Comparison of ENCODE assay signal across 1 cellular context in the genomic region with DNA sequence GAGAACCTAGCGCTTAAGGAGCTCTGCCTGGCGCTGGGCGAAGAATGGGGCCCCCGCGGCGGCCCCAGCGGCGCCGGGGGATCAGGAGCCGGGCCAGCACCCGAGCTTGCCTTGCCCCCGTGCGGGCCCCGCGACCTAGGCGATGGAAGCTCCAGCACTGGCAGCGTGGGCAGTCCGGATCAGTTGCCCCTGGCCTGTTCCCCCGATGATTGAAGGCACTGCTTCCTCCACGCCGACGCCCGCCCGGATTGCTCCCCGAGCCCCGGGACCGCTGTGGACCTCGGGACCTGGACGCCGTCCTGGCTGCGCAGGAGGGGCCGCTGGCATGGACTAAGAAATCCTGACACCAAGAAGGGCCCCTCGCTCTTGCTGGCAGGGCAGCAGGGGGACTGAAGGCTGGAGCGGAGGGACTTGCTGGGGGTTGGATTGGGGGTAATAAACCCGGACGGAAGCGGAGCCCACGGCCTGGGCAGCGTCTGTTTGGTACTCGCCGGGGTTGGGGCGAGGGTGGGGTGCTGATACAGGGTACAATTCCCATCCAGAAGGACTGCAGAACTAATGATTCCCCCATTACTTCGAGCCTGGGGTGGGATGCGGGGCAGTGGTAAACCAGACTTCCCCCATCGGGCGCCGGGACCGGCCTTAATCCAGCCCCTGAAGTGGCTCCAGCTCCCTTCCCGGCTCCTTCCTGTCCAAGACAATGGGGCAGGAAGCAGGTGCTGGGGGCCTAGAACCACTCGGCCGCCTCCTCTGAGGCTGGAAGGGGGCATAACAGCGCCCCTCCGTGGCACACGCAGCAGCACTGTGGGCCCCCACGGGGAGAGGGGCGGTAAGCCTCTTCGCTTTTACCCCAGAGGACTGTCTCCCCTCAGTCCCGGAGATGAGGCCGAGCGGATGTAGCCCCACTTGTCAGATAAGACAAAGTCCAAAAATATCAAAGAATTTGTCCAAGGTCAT.
TF ChIP-seq lines count a peak whose summit lies in the region.

No MANE protein-coding gene starts in this region.

TF ChIP-seq in HepG2, 621 proteins besides CTCF, POLR2A, EP300 and RAD21 (continued from another document and continues in another):
- no peak for TF ChIP-seq GZF1 (CRISPR knock-in tag; IDR thresholded peaks at IDR 0.05)
- TF ChIP-seq ZNF367 (CRISPR knock-in tag; IDR thresholded peaks at IDR 0.05; ENCODE audit: borderline replicate concordance): no peak
- TF ChIP-seq NCOR1 (IDR thresholded peaks at IDR 0.05; ENCODE audit: borderline replicate concordance, low read length): no peak
- TF ChIP-seq JUN (CRISPR knock-in tag; IDR thresholded peaks at IDR 0.05): no peak
- TF ChIP-seq HOXD1 (CRISPR knock-in tag; IDR thresholded peaks at IDR 0.05): no peak; the same call in 1 of the 2 replicates
- TF ChIP-seq ZNF256 (CRISPR knock-in tag; conservative IDR thresholded peaks at IDR 0.05): no peak
- TF ChIP-seq NBN (conservative IDR thresholded peaks at IDR 0.05): no peak
- no peak for TF ChIP-seq RELA (CRISPR knock-in tag; IDR thresholded peaks at IDR 0.05)
- no peak for TF ChIP-seq ZNF383 (CRISPR knock-in tag; IDR thresholded peaks at IDR 0.05; ENCODE audit: borderline replicate concordance)
- TF ChIP-seq, protein P1, sequence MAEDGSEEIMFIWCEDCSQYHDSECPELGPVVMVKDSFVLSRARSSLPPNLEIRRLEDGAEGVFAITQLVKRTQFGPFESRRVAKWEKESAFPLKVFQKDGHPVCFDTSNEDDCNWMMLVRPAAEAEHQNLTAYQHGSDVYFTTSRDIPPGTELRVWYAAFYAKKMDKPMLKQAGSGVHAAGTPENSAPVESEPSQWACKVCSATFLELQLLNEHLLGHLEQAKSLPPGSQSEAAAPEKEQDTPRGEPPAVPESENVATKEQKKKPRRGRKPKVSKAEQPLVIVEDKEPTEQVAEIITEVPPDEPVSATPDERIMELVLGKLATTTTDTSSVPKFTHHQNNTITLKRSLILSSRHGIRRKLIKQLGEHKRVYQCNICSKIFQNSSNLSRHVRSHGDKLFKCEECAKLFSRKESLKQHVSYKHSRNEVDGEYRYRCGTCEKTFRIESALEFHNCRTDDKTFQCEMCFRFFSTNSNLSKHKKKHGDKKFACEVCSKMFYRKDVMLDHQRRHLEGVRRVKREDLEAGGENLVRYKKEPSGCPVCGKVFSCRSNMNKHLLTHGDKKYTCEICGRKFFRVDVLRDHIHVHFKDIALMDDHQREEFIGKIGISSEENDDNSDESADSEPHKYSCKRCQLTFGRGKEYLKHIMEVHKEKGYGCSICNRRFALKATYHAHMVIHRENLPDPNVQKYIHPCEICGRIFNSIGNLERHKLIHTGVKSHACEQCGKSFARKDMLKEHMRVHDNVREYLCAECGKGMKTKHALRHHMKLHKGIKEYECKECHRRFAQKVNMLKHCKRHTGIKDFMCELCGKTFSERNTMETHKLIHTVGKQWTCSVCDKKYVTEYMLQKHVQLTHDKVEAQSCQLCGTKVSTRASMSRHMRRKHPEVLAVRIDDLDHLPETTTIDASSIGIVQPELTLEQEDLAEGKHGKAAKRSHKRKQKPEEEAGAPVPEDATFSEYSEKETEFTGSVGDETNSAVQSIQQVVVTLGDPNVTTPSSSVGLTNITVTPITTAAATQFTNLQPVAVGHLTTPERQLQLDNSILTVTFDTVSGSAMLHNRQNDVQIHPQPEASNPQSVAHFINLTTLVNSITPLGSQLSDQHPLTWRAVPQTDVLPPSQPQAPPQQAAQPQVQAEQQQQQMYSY (CRISPR knock-in tag; IDR thresholded peaks at IDR 0.05): no peak
- no peak for TF ChIP-seq SP140L (CRISPR knock-in tag; IDR thresholded peaks at IDR 0.05; ENCODE audit: borderline replicate concordance)
- no peak for TF ChIP-seq ZNF567 (CRISPR knock-in tag; IDR thresholded peaks at IDR 0.05; ENCODE audit: borderline replicate concordance)
- TF ChIP-seq, protein P2, sequence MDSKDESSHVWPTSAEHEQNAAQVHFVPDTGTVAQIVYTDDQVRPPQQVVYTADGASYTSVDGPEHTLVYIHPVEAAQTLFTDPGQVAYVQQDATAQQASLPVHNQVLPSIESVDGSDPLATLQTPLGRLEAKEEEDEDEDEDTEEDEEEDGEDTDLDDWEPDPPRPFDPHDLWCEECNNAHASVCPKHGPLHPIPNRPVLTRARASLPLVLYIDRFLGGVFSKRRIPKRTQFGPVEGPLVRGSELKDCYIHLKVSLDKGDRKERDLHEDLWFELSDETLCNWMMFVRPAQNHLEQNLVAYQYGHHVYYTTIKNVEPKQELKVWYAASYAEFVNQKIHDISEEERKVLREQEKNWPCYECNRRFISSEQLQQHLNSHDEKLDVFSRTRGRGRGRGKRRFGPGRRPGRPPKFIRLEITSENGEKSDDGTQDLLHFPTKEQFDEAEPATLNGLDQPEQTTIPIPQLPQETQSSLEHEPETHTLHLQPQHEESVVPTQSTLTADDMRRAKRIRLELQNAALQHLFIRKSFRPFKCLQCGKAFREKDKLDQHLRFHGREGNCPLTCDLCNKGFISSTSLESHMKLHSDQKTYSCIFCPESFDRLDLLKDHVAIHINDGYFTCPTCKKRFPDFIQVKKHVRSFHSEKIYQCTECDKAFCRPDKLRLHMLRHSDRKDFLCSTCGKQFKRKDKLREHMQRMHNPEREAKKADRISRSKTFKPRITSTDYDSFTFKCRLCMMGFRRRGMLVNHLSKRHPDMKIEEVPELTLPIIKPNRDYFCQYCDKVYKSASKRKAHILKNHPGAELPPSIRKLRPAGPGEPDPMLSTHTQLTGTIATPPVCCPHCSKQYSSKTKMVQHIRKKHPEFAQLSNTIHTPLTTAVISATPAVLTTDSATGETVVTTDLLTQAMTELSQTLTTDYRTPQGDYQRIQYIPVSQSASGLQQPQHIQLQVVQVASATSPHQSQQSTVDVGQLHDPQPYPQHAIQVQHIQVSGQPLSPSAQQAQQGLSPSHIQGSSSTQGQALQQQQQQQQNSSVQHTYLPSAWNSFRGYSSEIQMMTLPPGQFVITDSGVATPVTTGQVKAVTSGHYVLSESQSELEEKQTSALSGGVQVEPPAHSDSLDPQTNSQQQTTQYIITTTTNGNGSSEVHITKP (CRISPR knock-in tag; IDR thresholded peaks at IDR 0.05; ENCODE audit: low read depth): no peak
- no peak for TF ChIP-seq ARNT2 (CRISPR knock-in tag; IDR thresholded peaks at IDR 0.05; ENCODE audit: low read depth)
- TF ChIP-seq NFYC (CRISPR knock-in tag; IDR thresholded peaks at IDR 0.05): no peak
- no peak for TF ChIP-seq TEAD3 (CRISPR knock-in tag; optimal IDR thresholded peaks at IDR 0.05; ENCODE audit: borderline replicate concordance)
- peak; percentile 44; the same call in 1 of the 2 replicates for TF ChIP-seq ZFP90 (CRISPR knock-in tag; IDR thresholded peaks at IDR 0.05; ENCODE audit: borderline replicate concordance)
- TF ChIP-seq, protein P3, sequence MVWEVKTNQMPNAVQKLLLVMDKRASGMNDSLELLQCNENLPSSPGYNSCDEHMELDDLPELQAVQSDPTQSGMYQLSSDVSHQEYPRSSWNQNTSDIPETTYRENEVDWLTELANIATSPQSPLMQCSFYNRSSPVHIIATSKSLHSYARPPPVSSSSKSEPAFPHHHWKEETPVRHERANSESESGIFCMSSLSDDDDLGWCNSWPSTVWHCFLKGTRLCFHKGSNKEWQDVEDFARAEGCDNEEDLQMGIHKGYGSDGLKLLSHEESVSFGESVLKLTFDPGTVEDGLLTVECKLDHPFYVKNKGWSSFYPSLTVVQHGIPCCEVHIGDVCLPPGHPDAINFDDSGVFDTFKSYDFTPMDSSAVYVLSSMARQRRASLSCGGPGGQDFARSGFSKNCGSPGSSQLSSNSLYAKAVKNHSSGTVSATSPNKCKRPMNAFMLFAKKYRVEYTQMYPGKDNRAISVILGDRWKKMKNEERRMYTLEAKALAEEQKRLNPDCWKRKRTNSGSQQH (CRISPR knock-in tag; IDR thresholded peaks at IDR 0.05; ENCODE audit: low read depth): no peak
- no peak for TF ChIP-seq ZBTB3 (CRISPR knock-in tag; IDR thresholded peaks at IDR 0.05; ENCODE audit: borderline replicate concordance, low read depth)
- TF ChIP-seq MYNN (CRISPR knock-in tag; IDR thresholded peaks at IDR 0.05; ENCODE audit: low read depth): no peak
- TF ChIP-seq KLF11 (CRISPR knock-in tag; IDR thresholded peaks at IDR 0.05): no peak
- TF ChIP-seq, protein P4, sequence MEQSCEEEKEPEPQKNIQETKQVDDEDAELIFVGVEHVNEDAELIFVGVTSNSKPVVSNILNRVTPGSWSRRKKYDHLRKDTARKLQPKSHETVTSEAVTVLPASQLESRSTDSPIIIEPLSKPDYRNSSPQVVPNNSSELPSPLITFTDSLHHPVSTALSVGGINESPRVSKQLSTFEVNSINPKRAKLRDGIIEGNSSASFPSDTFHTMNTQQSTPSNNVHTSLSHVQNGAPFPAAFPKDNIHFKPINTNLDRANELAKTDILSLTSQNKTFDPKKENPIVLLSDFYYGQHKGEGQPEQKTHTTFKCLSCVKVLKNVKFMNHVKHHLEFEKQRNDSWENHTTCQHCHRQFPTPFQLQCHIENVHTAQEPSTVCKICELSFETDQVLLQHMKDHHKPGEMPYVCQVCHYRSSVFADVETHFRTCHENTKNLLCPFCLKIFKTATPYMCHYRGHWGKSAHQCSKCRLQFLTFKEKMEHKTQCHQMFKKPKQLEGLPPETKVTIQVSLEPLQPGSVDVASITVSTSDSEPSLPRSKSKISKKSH (CRISPR knock-in tag; IDR thresholded peaks at IDR 0.05; ENCODE audit: borderline replicate concordance): no peak; the same call in 1 of the 2 replicates
- peak; percentile 14; the same call in 1 of the 2 replicates for TF ChIP-seq PITX1 (CRISPR knock-in tag; IDR thresholded peaks at IDR 0.05)
- no peak for TF ChIP-seq TCF12 (IDR thresholded peaks at IDR 0.05)
- TF ChIP-seq TCF12 (CRISPR knock-in tag; IDR thresholded peaks at IDR 0.05): no peak
- no peak for TF ChIP-seq IKZF4 (CRISPR knock-in tag; IDR thresholded peaks at IDR 0.05; ENCODE audit: borderline replicate concordance, low read depth, not compliant biosample characterization)
- no peak for TF ChIP-seq KLF9 (CRISPR knock-in tag; IDR thresholded peaks at IDR 0.05; ENCODE audit: low read depth)
- TF ChIP-seq, protein P5, sequence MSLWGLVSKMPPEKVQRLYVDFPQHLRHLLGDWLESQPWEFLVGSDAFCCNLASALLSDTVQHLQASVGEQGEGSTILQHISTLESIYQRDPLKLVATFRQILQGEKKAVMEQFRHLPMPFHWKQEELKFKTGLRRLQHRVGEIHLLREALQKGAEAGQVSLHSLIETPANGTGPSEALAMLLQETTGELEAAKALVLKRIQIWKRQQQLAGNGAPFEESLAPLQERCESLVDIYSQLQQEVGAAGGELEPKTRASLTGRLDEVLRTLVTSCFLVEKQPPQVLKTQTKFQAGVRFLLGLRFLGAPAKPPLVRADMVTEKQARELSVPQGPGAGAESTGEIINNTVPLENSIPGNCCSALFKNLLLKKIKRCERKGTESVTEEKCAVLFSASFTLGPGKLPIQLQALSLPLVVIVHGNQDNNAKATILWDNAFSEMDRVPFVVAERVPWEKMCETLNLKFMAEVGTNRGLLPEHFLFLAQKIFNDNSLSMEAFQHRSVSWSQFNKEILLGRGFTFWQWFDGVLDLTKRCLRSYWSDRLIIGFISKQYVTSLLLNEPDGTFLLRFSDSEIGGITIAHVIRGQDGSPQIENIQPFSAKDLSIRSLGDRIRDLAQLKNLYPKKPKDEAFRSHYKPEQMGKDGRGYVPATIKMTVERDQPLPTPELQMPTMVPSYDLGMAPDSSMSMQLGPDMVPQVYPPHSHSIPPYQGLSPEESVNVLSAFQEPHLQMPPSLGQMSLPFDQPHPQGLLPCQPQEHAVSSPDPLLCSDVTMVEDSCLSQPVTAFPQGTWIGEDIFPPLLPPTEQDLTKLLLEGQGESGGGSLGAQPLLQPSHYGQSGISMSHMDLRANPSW (CRISPR knock-in tag; IDR thresholded peaks at IDR 0.05; ENCODE audit: borderline replicate concordance): no peak
- no peak for TF ChIP-seq GTF3A (CRISPR knock-in tag; conservative IDR thresholded peaks at IDR 0.05)
- TF ChIP-seq ZNF343 (CRISPR knock-in tag; IDR thresholded peaks at IDR 0.05): 0 out of 2 replicates have a peak, but pooled peaks have one; percentile 3
- no peak for TF ChIP-seq GTF2F1 (IDR thresholded peaks at IDR 0.05; ENCODE audit: low read length)
- no peak for TF ChIP-seq SALL2 (CRISPR knock-in tag; IDR thresholded peaks at IDR 0.05)
- peak; percentile 80 for TF ChIP-seq PHF21A (CRISPR knock-in tag; IDR thresholded peaks at IDR 0.05)
- peak; percentile 91; the same call in 1 of the 2 replicates for TF ChIP-seq ZBTB7A (CRISPR knock-in tag; IDR thresholded peaks at IDR 0.05)
- no peak for TF ChIP-seq SRF (IDR thresholded peaks at IDR 0.05; ENCODE audit: low read depth, low read length)
- no peak for TF ChIP-seq SIN3B (IDR thresholded peaks at IDR 0.05; ENCODE audit: low read length)
- TF ChIP-seq, protein P6, sequence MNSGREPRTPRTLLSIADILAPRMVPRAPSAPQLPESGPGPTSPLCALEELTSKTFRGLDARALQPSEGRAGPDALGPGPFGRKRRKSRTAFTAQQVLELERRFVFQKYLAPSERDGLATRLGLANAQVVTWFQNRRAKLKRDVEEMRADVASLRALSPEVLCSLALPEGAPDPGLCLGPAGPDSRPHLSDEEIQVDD (CRISPR knock-in tag; IDR thresholded peaks at IDR 0.05; ENCODE audit: borderline replicate concordance): no peak
